ENCODE assay signal across 8 cellular contexts in the genomic region with DNA sequence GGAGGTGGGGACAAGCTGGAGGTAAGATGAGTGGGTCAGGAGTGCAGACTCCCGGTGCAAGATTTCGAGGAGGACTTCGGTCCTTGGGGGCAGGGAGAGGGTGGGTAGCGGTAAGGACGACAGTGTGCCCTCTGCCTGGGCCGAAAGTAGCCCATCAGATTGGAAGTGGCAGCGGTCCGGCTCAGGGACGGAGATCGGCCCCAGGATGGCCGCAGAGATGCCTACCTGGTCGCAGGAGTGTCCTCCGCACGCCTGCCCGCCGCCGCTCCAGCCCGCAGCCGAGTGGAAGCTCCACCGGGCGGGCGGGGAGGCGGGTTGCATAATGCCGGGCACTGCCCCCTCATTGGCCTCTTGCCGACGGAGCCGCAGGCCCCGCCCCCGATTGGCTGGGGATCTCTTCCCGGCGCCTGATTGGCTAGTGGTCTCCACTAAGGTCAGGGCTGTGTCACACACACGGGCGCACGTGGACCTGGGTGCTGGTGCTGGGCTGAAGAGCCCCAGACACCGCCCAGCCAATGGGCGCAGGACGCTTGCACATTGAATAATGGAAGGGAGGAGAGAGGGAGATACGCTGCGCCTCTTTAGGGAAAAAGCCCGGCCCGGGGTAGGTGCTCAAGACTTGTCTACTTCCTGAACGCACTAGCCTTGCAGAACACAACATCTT. TPM values are rescaled to one million over a fixed set of nuclear protein-coding genes. Genes with fewer than 3 reads are reported as not detected.
A peak's percentile ranks its signal among the peaks of the same experiment; 100 is the strongest.
DNase-seq lines count a peak whose midpoint lies in the region; ATAC-seq, FAIRE-seq and TF ChIP-seq lines count a peak whose summit lies in the region.

PER1 (minus strand) TSS at position 293 of the 664 bp plus-strand sequence. CDS start 1,698 bp downstream, outside the sequence.

- CTCF ChIA-PET in WTC11 (lab: Charles Lee) = interaction anchor here (0.6 to 1.4 kb wide), 9 partner anchors 12 to 92 kb away, joined by 3 to 6 read pairs (median 4); partner anchors contain the start of gene ALOXE3

- POLR2A ChIA-PET in WTC11 (lab: Charles Lee) = interaction anchor here (0.6 to 1.5 kb wide), 7 partner anchors 12 to 98 kb away, joined by 3 to 7 read pairs (median 4); partner anchors contain the start of genes AURKB and HES7

- peak within 1 kb of the TSS; percentile 98 for H3K4me3 ChIP-seq in AG10803 (ENCODE audit: low read length)
- peak within 1 kb of the TSS; percentile 76 to 91 for H3K4me3 ChIP-seq in cardiac fibroblast (replicated peaks in 1 of 2; ENCODE audit: low read depth in 2 of 2, low read length in 2 of 2)
- peak within 1 kb of the TSS; percentile 47 to 96 (median 77) for H3K4me3 ChIP-seq in skin epidermis

- H3K36me3 Mint-ChIP-seq in WTC11 (peaks cover 13% of the 10 kb centered on the region), immature natural killer cell (peaks cover 0 to 12% (median 4%) of the 10 kb centered on the region in 3 donors)

- H3K4me3 Mint-ChIP-seq in WTC11 = peak within 1 kb of the TSS; percentile 96
- H3K4me3 Mint-ChIP-seq in immature natural killer cell = peak within 1 kb of the TSS; percentile 85 to 97 (median 90)

- H3K27me3 Mint-ChIP-seq in WTC11 (ENCODE audit: low read depth) = peaks cover 3% of the 10 kb centered on the region; the same call in 1 of the 2 replicates
- peaks cover 47 to 50% (median 50%) of the 10 kb centered on the region in 3 donors for H3K27me3 Mint-ChIP-seq in immature natural killer cell (ENCODE audit: low read depth in 3 of 3)

- H3K9me3 Mint-ChIP-seq in WTC11 (no peaks in the 10 kb centered on the region), immature natural killer cell (peaks cover 0 to 4% (median 0%) of the 10 kb centered on the region in 6 donors)

- ATAC-seq in WTC11 = peak; percentile 50

- H3K27ac ChIP-seq in skin epidermis = peak within 1 kb of the TSS; percentile 78 to 100 (median 95)

- peak; percentile 95 for DNase-seq in AG10803 (ENCODE audit: low read depth)
- peak; percentile 90 for DNase-seq in H54 (ENCODE audit: insufficient read length, low spot score)
- peak; percentile 71 for DNase-seq in NCI-H2171 (lab: John Stamatoyannopoulos, UW)
- DNase-seq in WTC11 (ENCODE audit: low spot score) = peak; percentile 97
- peak; percentile 99 for DNase-seq in cardiac fibroblast (ENCODE audit: low read depth in 2 of 2)
- peak; percentile 81 to 83 (median 82) for DNase-seq in immature natural killer cell
- DNase-seq in NK-92 treated with Interleukin-12 subunit alpha and Interleukin-12 subunit beta, amount 100 ng/mL, for 24 hours (lab: John Stamatoyannopoulos, UW) = no peak

- FAIRE-seq in H54 (lab: Jason Lieb, UNC) = no peak

- TF ChIP-seq POLR2A in H54 (IDR thresholded peaks at IDR 0.05; ENCODE audit: low read depth, low read length) = peak; percentile 79

- H3K27ac Mint-ChIP-seq in WTC11 = peak within 1 kb of the TSS; percentile 99
- H3K27ac Mint-ChIP-seq in immature natural killer cell = peak within 1 kb of the TSS in 2 of 6 donors; percentile 90 to 95

- peaks cover 14% of the 10 kb centered on the region for H3K4me1 Mint-ChIP-seq in WTC11
- H3K4me1 Mint-ChIP-seq in immature natural killer cell = peaks cover 9 to 38% of the 10 kb centered on the region in 2 donors

- no peak for TF ChIP-seq CTCF in AG10803 (conservative IDR thresholded peaks at IDR 0.05; ENCODE audit: low read length)
- no peak for TF ChIP-seq CTCF in WTC11 (IDR thresholded peaks at IDR 0.05)
- no peak for TF ChIP-seq CTCF in cardiac fibroblast (IDR thresholded peaks at IDR 0.05; ENCODE audit: low read depth, low read length)

TF ChIP-seq in WTC11, 78 proteins besides CTCF, POLR2A, EP300 and RAD21 (continues in another document):
- TF ChIP-seq SMAD4 (CRISPR knock-in tag; IDR thresholded peaks at IDR 0.05) (no peak), USF2 (CRISPR knock-in tag; IDR thresholded peaks at IDR 0.05) (peak; percentile 49; the same call in 1 of the 2 replicates), MYBL2 (CRISPR knock-in tag; IDR thresholded peaks at IDR 0.05) (peak; percentile 72; the same call in 1 of the 2 replicates), PRDM15 (CRISPR knock-in tag; IDR thresholded peaks at IDR 0.05) (no peak), MAX (CRISPR knock-in tag; IDR thresholded peaks at IDR 0.05) (peak; percentile 92), ZNF317 (CRISPR knock-in tag; IDR thresholded peaks at IDR 0.05; ENCODE audit: borderline replicate concordance, low read depth) (no peak), ZNF232 (CRISPR knock-in tag; IDR thresholded peaks at IDR 0.05) (no peak), ETV6 (CRISPR knock-in tag; IDR thresholded peaks at IDR 0.05) (peak; percentile 69; the same call in 1 of the 2 replicates), KAT7 (CRISPR knock-in tag; IDR thresholded peaks at IDR 0.05; ENCODE audit: borderline replicate concordance) (0 out of 2 replicates have a peak, but pooled peaks have one; percentile 55), E2F4 (CRISPR knock-in tag; IDR thresholded peaks at IDR 0.05; ENCODE audit: borderline replicate concordance, low read depth) (peak; percentile 75), NFYB (CRISPR knock-in tag; conservative IDR thresholded peaks at IDR 0.05; ENCODE audit: low read depth) (peak; percentile 82), USF1 (CRISPR knock-in tag; IDR thresholded peaks at IDR 0.05) (peak; percentile 17; the same call in 1 of the 2 replicates), FOXP1 (CRISPR knock-in tag; IDR thresholded peaks at IDR 0.05; ENCODE audit: borderline replicate concordance) (peak; percentile 92)

RNA-seq across cellular contexts. Expression of gene PER1, which starts in this region (rescaled TPM):
- total RNA-seq in WTC11 (2021) = 30.6 to 46.9 TPM (median 34.0 TPM) in 3 replicates
- polyA plus RNA-seq in immature natural killer cell = 1 to 10 TPM; 3.5 to 8.5 (median 4.5) TPM
